ENCODE assay signal across 11 cellular contexts in genomic region chr12:29750131-29750927, GRCh38.
DNase-seq lines count a peak whose midpoint lies in the region; ATAC-seq and TF ChIP-seq lines count a peak whose summit lies in the region.
"Had no signal": no experiment of that assay in that cellular context is flagged by ENCODE, and none has a peak within 500 bp of the region (broad histone marks: within the 10 kb centered on the region; RNA-seq: fewer than 3 reads in every experiment).

No MANE protein-coding gene starts in this region.

- H3K36me3 ChIP-seq in HEK293 (ENCODE audit: control insufficient read depth in 2 of 2, insufficient read depth in 1 of 2, low read length in 2 of 2): peaks cover 0 to 7% of the 10 kb centered on the region in 2 experiments; a peak in 2 of 3 replicates
- H3K36me3 ChIP-seq in brain microvascular endothelial cell (replicated peaks): no peaks in the 10 kb centered on the region

- H3K27ac ChIP-seq in HEK293 (ENCODE audit: extremely low read depth, low read depth, low read length) (no peak overlapping the region), brain microvascular endothelial cell (no peak overlapping the region)
- H3K27ac ChIP-seq: PC-9, VCaP had no signal

- in situ Hi-C loops in brain microvascular endothelial cell (cut with HindIII; ENCODE audit: low pct_ligation_motif_present, low sequenced_read_pairs): no loop called here

- H3K4me1 ChIP-seq in HEK293 (ENCODE audit: control insufficient read depth, insufficient read depth, low read length): peaks cover 21% of the 10 kb centered on the region

- POLR2A ChIA-PET in HEK293 (lab: Yijun Ruan, JAX): no interaction called here

- no peaks in the 10 kb centered on the region for H3K9me3 ChIP-seq in HEK293 (ENCODE audit: control insufficient read depth, insufficient read depth, low read depth, low read length)

- peak; percentile 40 for DNase-seq in kidney tubule cell (ENCODE audit: low spot score)
- DNase-seq in cerebellar cortex (ENCODE audit: low spot score): no peak
- no peak for DNase-seq in activated effector memory CD4-positive, alpha-beta T cell treated with anti-CD3 and anti-CD28 coated beads, Interleukin-2, amount 50 U/mL, for 16 hours
- no peak for DNase-seq in brain microvascular endothelial cell
- DNase-seq: DND-41, NCI-H1092 treated with DMSO at 0.1 percent for 48 hours, PC-9 had no signal

- ATAC-seq in GM19025 (IDR thresholded peaks at IDR 0.05; ENCODE audit: low read depth, unreplicated experiment) (peak; percentile 92), HG03439 (IDR thresholded peaks at IDR 0.05; ENCODE audit: unreplicated experiment) (peak; percentile 85)

- CTCF ChIA-PET in HEK293 (lab: Yijun Ruan, JAX): no interaction called here

- no peaks in the 10 kb centered on the region for H3K27me3 ChIP-seq in brain microvascular endothelial cell (replicated peaks)

- no peak for TF ChIP-seq CTCF in HEK293 (tag by site-specific recombination; IDR thresholded peaks at IDR 0.05)
- no peak for TF ChIP-seq CTCF in brain microvascular endothelial cell (IDR thresholded peaks at IDR 0.05; ENCODE audit: low read depth, low read length, missing control alignments)

- H3K4me3 ChIP-seq in HEK293 (ENCODE audit: low read depth, low read length): no peak overlapping the region
- no peak overlapping the region for H3K4me3 ChIP-seq in brain microvascular endothelial cell (ENCODE audit: low read depth, low read length)
- H3K4me3 ChIP-seq: PC-9 had no signal

TF ChIP-seq in HEK293, 187 proteins besides CTCF, POLR2A, EP300 and RAD21:
- TF ChIP-seq FEZF1 (tag by site-specific recombination; IDR thresholded peaks at IDR 0.05) (0 out of 2 replicates have a peak, but pooled peaks have one; percentile 13), ZNF350 (tag by site-specific recombination; IDR thresholded peaks at IDR 0.05) (no peak)
TF ChIP-seq in HEK293: peak in this region for 1.
